In the genomic region with DNA sequence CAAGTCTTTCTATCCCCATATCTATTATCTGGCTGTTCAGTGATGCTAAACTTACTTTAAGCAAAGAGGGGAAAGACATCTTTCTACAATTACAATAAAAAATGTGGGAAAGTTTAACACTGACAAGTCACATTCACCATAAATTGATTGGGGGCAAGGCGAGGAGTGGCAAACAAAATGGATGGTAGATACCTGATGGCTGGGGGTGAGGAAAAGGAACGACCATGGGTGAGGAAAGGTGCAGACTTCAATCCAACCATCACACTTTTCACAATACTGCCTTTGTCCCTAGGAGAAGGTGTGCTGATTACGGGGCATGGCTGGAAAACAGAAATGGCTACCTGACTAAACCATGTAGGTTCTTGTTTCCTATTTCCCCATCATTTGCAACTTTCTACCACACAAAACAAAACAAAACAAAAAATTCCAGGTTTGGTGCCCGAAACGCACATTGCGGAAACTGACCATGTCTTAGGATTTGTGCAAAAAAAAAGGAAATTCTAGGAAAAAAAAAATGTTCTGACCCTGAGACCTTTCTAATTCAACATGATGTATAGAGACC, we compare ENCODE assay signal across 1 cellular context.
A peak's percentile ranks its signal among the peaks of the same experiment; 100 is the strongest.
TF ChIP-seq lines count a peak whose summit lies in the region.

No MANE protein-coding gene starts in this region.

TF ChIP-seq in HepG2, 621 proteins besides CTCF, POLR2A, EP300 and RAD21:
- TF ChIP-seq HNRNPK (IDR thresholded peaks at IDR 0.05; ENCODE audit: low read depth, low read length, poor library complexity, severe bottlenecking) (peak; percentile 10), ZNF557 (CRISPR knock-in tag; IDR thresholded peaks at IDR 0.05) (no peak), ZNF446 (CRISPR knock-in tag; IDR thresholded peaks at IDR 0.05) (no peak), ZNF563 (CRISPR knock-in tag; IDR thresholded peaks at IDR 0.05) (no peak), SOX6 (IDR thresholded peaks at IDR 0.05) (no peak), SOX6 (CRISPR knock-in tag; IDR thresholded peaks at IDR 0.05) (0 out of 2 replicates have a peak, but pooled peaks have one; percentile 19), MTF1 (CRISPR knock-in tag; IDR thresholded peaks at IDR 0.05) (no peak), ZNF136 (CRISPR knock-in tag; IDR thresholded peaks at IDR 0.05; ENCODE audit: low read depth) (no peak), ARID2 (CRISPR knock-in tag; IDR thresholded peaks at IDR 0.05; ENCODE audit: borderline replicate concordance) (no peak), POLR2G (IDR thresholded peaks at IDR 0.05; ENCODE audit: low read depth, low read length) (peak; percentile 64; the same call in 1 of the 2 replicates), RFXAP (CRISPR knock-in tag; IDR thresholded peaks at IDR 0.05; ENCODE audit: borderline replicate concordance) (no peak), RBM22 (optimal IDR thresholded peaks at IDR 0.05; ENCODE audit: low read length) (peak; percentile 80), ZMAT3 (CRISPR knock-in tag; conservative IDR thresholded peaks at IDR 0.05) (no peak), ZMYM4 (CRISPR knock-in tag; IDR thresholded peaks at IDR 0.05) (peak; percentile 43; the same call in 1 of the 2 replicates), TBX2 (CRISPR knock-in tag; IDR thresholded peaks at IDR 0.05; ENCODE audit: borderline replicate concordance) (0 out of 2 replicates have a peak, but pooled peaks have one; percentile 34), TGIF2 (CRISPR knock-in tag; IDR thresholded peaks at IDR 0.05) (0 out of 2 replicates have a peak, but pooled peaks have one; percentile 21), AGO2 (optimal IDR thresholded peaks at IDR 0.05; ENCODE audit: low read depth, low read length) (peak; percentile 53), RBFOX2 (IDR thresholded peaks at IDR 0.05; ENCODE audit: low read depth, low read length) (peak; percentile 9; the same call in 1 of the 2 replicates), ISX (CRISPR knock-in tag; conservative IDR thresholded peaks at IDR 0.05) (no peak), KAT7 (CRISPR knock-in tag; IDR thresholded peaks at IDR 0.05; ENCODE audit: borderline replicate concordance) (0 out of 2 replicates have a peak, but pooled peaks have one; percentile 37)
- TF ChIP-seq, protein P1, sequence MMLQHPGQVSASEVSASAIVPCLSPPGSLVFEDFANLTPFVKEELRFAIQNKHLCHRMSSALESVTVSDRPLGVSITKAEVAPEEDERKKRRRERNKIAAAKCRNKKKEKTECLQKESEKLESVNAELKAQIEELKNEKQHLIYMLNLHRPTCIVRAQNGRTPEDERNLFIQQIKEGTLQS (CRISPR knock-in tag; IDR thresholded peaks at IDR 0.05): no peak
- TF ChIP-seq, protein P2, sequence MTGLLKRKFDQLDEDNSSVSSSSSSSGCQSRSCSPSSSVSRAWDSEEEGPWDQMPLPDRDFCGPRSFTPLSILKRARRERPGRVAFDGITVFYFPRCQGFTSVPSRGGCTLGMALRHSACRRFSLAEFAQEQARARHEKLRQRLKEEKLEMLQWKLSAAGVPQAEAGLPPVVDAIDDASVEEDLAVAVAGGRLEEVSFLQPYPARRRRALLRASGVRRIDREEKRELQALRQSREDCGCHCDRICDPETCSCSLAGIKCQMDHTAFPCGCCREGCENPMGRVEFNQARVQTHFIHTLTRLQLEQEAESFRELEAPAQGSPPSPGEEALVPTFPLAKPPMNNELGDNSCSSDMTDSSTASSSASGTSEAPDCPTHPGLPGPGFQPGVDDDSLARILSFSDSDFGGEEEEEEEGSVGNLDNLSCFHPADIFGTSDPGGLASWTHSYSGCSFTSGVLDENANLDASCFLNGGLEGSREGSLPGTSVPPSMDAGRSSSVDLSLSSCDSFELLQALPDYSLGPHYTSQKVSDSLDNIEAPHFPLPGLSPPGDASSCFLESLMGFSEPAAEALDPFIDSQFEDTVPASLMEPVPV (CRISPR knock-in tag; IDR thresholded peaks at IDR 0.05): no peak
- TF ChIP-seq, protein P3, sequence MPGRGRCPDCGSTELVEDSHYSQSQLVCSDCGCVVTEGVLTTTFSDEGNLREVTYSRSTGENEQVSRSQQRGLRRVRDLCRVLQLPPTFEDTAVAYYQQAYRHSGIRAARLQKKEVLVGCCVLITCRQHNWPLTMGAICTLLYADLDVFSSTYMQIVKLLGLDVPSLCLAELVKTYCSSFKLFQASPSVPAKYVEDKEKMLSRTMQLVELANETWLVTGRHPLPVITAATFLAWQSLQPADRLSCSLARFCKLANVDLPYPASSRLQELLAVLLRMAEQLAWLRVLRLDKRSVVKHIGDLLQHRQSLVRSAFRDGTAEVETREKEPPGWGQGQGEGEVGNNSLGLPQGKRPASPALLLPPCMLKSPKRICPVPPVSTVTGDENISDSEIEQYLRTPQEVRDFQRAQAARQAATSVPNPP (CRISPR knock-in tag; IDR thresholded peaks at IDR 0.05): no peak
- TF ChIP-seq, protein P4, sequence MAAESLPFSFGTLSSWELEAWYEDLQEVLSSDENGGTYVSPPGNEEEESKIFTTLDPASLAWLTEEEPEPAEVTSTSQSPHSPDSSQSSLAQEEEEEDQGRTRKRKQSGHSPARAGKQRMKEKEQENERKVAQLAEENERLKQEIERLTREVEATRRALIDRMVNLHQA (CRISPR knock-in tag; IDR thresholded peaks at IDR 0.05): no peak
